In the genomic region with DNA sequence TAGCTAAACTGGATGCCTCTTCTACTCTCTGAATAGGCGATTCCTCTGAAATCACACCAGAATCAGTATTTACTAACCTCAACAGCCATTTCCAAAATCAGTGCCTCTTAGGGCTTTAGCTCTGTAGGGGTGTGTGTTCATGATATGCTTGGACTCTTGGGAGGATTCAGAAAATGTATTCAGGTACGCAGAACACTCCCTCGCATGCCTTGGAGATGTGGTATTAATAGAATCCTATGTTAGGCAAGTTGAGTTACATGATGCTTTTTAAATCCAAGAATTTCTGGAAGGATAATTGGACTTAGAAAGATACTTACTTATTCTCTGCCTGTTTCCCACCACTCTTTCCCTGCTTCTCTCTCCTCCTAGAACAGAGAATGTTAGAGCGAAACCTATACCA, we compare ENCODE assay signal across 37 cellular contexts. TPM values are rescaled to one million over a fixed set of nuclear protein-coding genes. Genes with fewer than 3 reads are reported as not detected.
DNase-seq lines count a peak whose midpoint lies in the region; ATAC-seq and TF ChIP-seq lines count a peak whose summit lies in the region.
"Had no signal": no experiment of that assay in that cellular context is flagged by ENCODE, and none has a peak within 500 bp of the region (broad histone marks: within the 10 kb centered on the region; RNA-seq: fewer than 3 reads in every experiment).

No MANE protein-coding gene starts in this region.

- no peak overlapping the region for H3K4me3 ChIP-seq in transverse colon
- H3K4me3 ChIP-seq: MG63, skin epidermis had no signal

- no peak for TF ChIP-seq POLR2A in transverse colon (IDR thresholded peaks at IDR 0.05)

- intact Hi-C loops in transverse colon (cut with DNase I; ENCODE audit: low total_unique reads), result no loop called here

- 94 to 97% methylated on average over 4 of the region's 4 CpGs for WGBS in transverse colon (ENCODE audit: low coverage in 1 of 2), 2 donors

- H3K27me3 ChIP-seq in transverse colon, result no peaks in the 10 kb centered on the region
- H3K27me3 ChIP-seq: brain microvascular endothelial cell, MG63 had no signal

- TF ChIP-seq EP300 in transverse colon (IDR thresholded peaks at IDR 0.05; ENCODE audit: low read depth), result no peak

- no peaks in the 10 kb centered on the region for H3K9me3 ChIP-seq in transverse colon
- H3K9me3 ChIP-seq: left ventricle myocardium inferior, MG63, SK-N-SH had no signal

- in situ Hi-C loops in transverse colon (cut with MboI; ENCODE audit: low pct_ligation_motif_present in 1 of 4, low pct_unique_long_range_greater_than_20kb in 1 of 4, low sequenced_read_pairs in 3 of 4), result no loop called here

- no peaks in the 10 kb centered on the region for H3K36me3 Mint-ChIP-seq in HFFc6 (ENCODE audit: low read depth)
- H3K36me3 Mint-ChIP-seq: CD4-positive, alpha-beta memory T cell; natural killer cell; stimulated activated naive B cell treated with anti-CD40 and anti-IgM and Interleukin-4, amounts not matched to agents 10 μg/mL and 1 μg/mL and 100 μg/mL, for 72 hours had no signal

- no peaks in the 10 kb centered on the region for H3K9me3 Mint-ChIP-seq in HFFc6
- H3K9me3 Mint-ChIP-seq: activated CD8-positive, alpha-beta T cell treated with anti-CD3 and anti-CD28 coated beads for 36 hours; activated T-helper 1 cell treated with anti-CD3 and anti-CD28 coated beads, Interleukin-12 subunit alpha, Interleukin-12 subunit beta, Interleukin-2, Interleukin-4 antibody, amounts not matched to agents 30 ng/mL and 10 ng/mL and 1 ng/mL, durations not matched to agents 14 hours and 24 hours and 36 hours; CD4-positive, alpha-beta memory T cell; H9; natural killer cell; stimulated activated naive B cell treated with anti-CD40 and anti-IgM and Interleukin-4, amounts not matched to agents 10 μg/mL and 1 μg/mL and 100 μg/mL, for 72 hours had no signal

- H3K4me1 Mint-ChIP-seq in HFFc6 (ENCODE audit: low read depth), result no peaks in the 10 kb centered on the region; the same call in 1 of the 2 replicates
- H3K4me1 Mint-ChIP-seq: activated CD4-positive, alpha-beta T cell treated with anti-CD3 and anti-CD28 coated beads for 36 hours; B cell; CD4-positive, alpha-beta memory T cell; H9; natural killer cell; stimulated activated naive B cell treated with anti-CD40 and anti-IgM and Interleukin-4, amounts not matched to agents 10 μg/mL and 1 μg/mL and 100 μg/mL, for 72 hours; T-helper 17 cell had no signal

- DNase-seq in HFFc6, result no peak
- peak in 4 of 61 donors; percentile 14 to 53 (median 42) for DNase-seq in caudate nucleus (lab: John Stamatoyannopoulos, UW)
- peak; percentile 19 for DNase-seq in middle frontal gyrus (ENCODE audit: extremely low spot score, low spot score)
- DNase-seq in NCI-H446 (lab: John Stamatoyannopoulos, UW), result no peak
- no peak for DNase-seq in pons (ENCODE audit: low spot score)
- DNase-seq in transverse colon, result no peak
- DNase-seq: activated CD4-positive, alpha-beta T cell treated with anti-CD3 and anti-CD28 coated beads for 36 hours; activated CD8-positive, alpha-beta memory T cell treated with anti-CD3 and anti-CD28 coated beads, Interleukin-2, amount 50 U/mL, for 48 hours; activated CD8-positive, alpha-beta T cell treated with anti-CD3 and anti-CD28 coated beads for 36 hours; activated naive CD4-positive, alpha-beta T cell treated with Interleukin-2 at 50 U/mL for 16 hours; brain microvascular endothelial cell; CD4-positive, alpha-beta memory T cell; H9; islet precursor cell; KG1; left ventricle myocardium inferior; MG63; midbrain; natural killer cell; NCI-H1105; NCI-H187; NCI-H524 treated with DMSO at 0.1 percent for 48 hours; occipital lobe; PC-3; retina; SK-N-SH; stimulated activated naive B cell treated with anti-CD40 and anti-IgM and Interleukin-4, amounts not matched to agents 10 μg/mL and 1 μg/mL and 100 μg/mL, for 72 hours; T-helper 17 cell had no signal

- TF ChIP-seq CTCF in HFFc6 (IDR thresholded peaks at IDR 0.05), result no peak
- TF ChIP-seq CTCF in transverse colon (IDR thresholded peaks at IDR 0.05), result no peak

- no peak for ATAC-seq in GM21381 (IDR thresholded peaks at IDR 0.05; ENCODE audit: unreplicated experiment)
- ATAC-seq: activated CD4-positive, alpha-beta T cell treated with anti-CD3 and anti-CD28 coated beads for 36 hours; activated CD8-positive, alpha-beta T cell treated with anti-CD3 and anti-CD28 coated beads for 36 hours; natural killer cell; PC-3; stimulated activated naive B cell treated with anti-CD40 and anti-IgM and Interleukin-4, amounts not matched to agents 10 μg/mL and 1 μg/mL and 100 μg/mL, for 72 hours; T-helper 17 cell had no signal

- peaks cover 8% of the 10 kb centered on the region for H3K27me3 Mint-ChIP-seq in HFFc6 (ENCODE audit: insufficient read depth)

- peak overlapping the region; percentile 56; the same call in 1 of the 2 replicates for H3K27ac Mint-ChIP-seq in HFFc6
- H3K27ac Mint-ChIP-seq: activated CD4-positive, alpha-beta T cell treated with anti-CD3 and anti-CD28 coated beads for 36 hours; activated CD8-positive, alpha-beta T cell treated with anti-CD3 and anti-CD28 coated beads for 36 hours; activated T-helper 1 cell treated with anti-CD3 and anti-CD28 coated beads, Interleukin-12 subunit alpha, Interleukin-12 subunit beta, Interleukin-2, Interleukin-4 antibody, amounts not matched to agents 30 ng/mL and 10 ng/mL and 1 ng/mL, durations not matched to agents 14 hours and 24 hours and 36 hours; B cell; CD4-positive, alpha-beta memory T cell; natural killer cell; stimulated activated naive B cell treated with anti-CD40 and anti-IgM and Interleukin-4, amounts not matched to agents 10 μg/mL and 1 μg/mL and 100 μg/mL, for 72 hours; T-helper 17 cell had no signal

- H3K4me1 ChIP-seq in transverse colon, result no peaks in the 10 kb centered on the region
- H3K4me1 ChIP-seq: left ventricle myocardium inferior had no signal

- H3K27ac ChIP-seq in caudate nucleus (ENCODE audit: low read depth, low read length) (peak overlapping the region; percentile 81), temporal lobe (ENCODE audit: low read depth, low read length) (peak overlapping the region; percentile 49), transverse colon (no peak overlapping the region)
- H3K27ac ChIP-seq: brain microvascular endothelial cell, HL-60, left ventricle myocardium inferior had no signal

- H3K4me3 Mint-ChIP-seq in HFFc6, result no peak overlapping the region
- H3K4me3 Mint-ChIP-seq: activated CD4-positive, alpha-beta T cell treated with anti-CD3 and anti-CD28 coated beads for 36 hours; activated CD8-positive, alpha-beta T cell treated with anti-CD3 and anti-CD28 coated beads for 36 hours; activated T-helper 1 cell treated with anti-CD3 and anti-CD28 coated beads, Interleukin-12 subunit alpha, Interleukin-12 subunit beta, Interleukin-2, Interleukin-4 antibody, amounts not matched to agents 30 ng/mL and 10 ng/mL and 1 ng/mL, durations not matched to agents 14 hours and 24 hours and 36 hours; B cell; CD4-positive, alpha-beta memory T cell; H9; natural killer cell; stimulated activated naive B cell treated with anti-CD40 and anti-IgM and Interleukin-4, amounts not matched to agents 10 μg/mL and 1 μg/mL and 100 μg/mL, for 72 hours; T-helper 17 cell had no signal

- H3K36me3 ChIP-seq in transverse colon, result no peaks in the 10 kb centered on the region
- H3K36me3 ChIP-seq: brain microvascular endothelial cell, left ventricle myocardium inferior, MG63 had no signal

RNA-seq across cellular contexts. Expression of gene PBOV1, which starts 31.8 kb away (rescaled TPM):
- not detected for total RNA-seq in HFFc6 (2021; fragmentation: NEBNext Ultra II Directional; extraction: Animal tissue kit (Norgen Biotek cat#: 25700))
- total RNA-seq in temporal lobe, result not detected
- not detected for total RNA-seq in transverse colon
- total RNA-seq: activated CD4-positive, alpha-beta T cell treated with anti-CD3 and anti-CD28 coated beads for 36 hours; activated CD8-positive, alpha-beta T cell treated with anti-CD3 and anti-CD28 coated beads for 36 hours; activated T-helper 1 cell treated with anti-CD3 and anti-CD28 coated beads, Interleukin-12 subunit alpha, Interleukin-12 subunit beta, Interleukin-2, Interleukin-4 antibody, amounts not matched to agents 30 ng/mL and 10 ng/mL and 1 ng/mL, durations not matched to agents 14 hours and 24 hours and 36 hours; B cell; CD4-positive, alpha-beta memory T cell; chondrocyte; fibroblast of lung; glomerular endothelial cell; H9; left ventricle myocardium inferior; natural killer cell; occipital lobe; PC-3; T-helper 17 cell had no signal

Comparison
In these comparisons a context has a peak if more than half of its experiments do, and no peak if none do; other contexts are left out.
1. H3K27ac ChIP-seq: peak in caudate nucleus (single experiment) and temporal lobe (single experiment); none in transverse colon (0 of 4).